In the genomic region with DNA sequence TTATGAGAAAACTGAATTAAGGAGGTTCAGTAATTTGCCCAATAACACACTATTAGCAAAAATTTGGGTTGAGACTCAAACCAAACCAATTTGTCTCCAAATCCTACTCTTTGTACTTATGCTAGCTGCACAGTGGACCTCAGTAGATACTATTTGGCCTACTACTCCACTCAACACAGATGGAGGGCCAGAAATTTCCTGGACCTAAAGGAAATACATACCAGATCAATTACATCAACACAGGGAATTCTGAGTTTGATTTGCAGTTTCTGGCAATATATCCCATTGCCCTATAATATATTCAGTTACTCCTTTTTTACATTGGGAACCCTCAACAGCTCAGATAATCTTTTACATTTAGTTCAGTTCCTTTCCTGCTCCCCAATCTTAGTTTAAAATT, we compare ENCODE assay signal across 17 cellular contexts.
DNase-seq lines count a peak whose midpoint lies in the region; ATAC-seq, FAIRE-seq and TF ChIP-seq lines count a peak whose summit lies in the region.
"Had no signal": no experiment of that assay in that cellular context is flagged by ENCODE, and none has a peak within 500 bp of the region (broad histone marks: within the 10 kb centered on the region; RNA-seq: fewer than 3 reads in every experiment).

No MANE protein-coding gene starts in this region.

- peaks cover 3% of the 10 kb centered on the region; the same call in 1 of the 3 replicates for H3K4me1 Mint-ChIP-seq in GM23338
- H3K4me1 Mint-ChIP-seq: B cell had no signal

- no peak for TF ChIP-seq POLR2A in stomach (IDR thresholded peaks at IDR 0.05)

- ATAC-seq in GM23338: no peak

- TF ChIP-seq CTCF in bronchial epithelial cell (IDR thresholded peaks at IDR 0.05; ENCODE audit: insufficient read depth, low read length, severe bottlenecking) (no peak), fibroblast of the aortic adventitia (IDR thresholded peaks at IDR 0.05; ENCODE audit: insufficient read depth, low read length) (no peak), stomach (IDR thresholded peaks at IDR 0.05) (no peak), GM23338 (conservative IDR thresholded peaks at IDR 0.05; ENCODE audit: low read depth in 2 of 2) (no peak)

- no peaks in the 10 kb centered on the region for H4K20me1 ChIP-seq in GM23338 (replicated peaks; ENCODE audit: insufficient read depth)

- H3K27ac Mint-ChIP-seq in GM23338: no peak overlapping the region
- H3K27ac Mint-ChIP-seq: B cell; CD4-positive, alpha-beta T cell; H9 had no signal

- no peak overlapping the region for H3K4me2 ChIP-seq in GM23338

- H3K27ac ChIP-seq in stomach (no peak overlapping the region), GM23338 (ENCODE audit: low read depth) (no peak overlapping the region)
- H3K27ac ChIP-seq: GM23248 had no signal

- peak; percentile 12 for DNase-seq in EH (ENCODE audit: low read depth)
- DNase-seq in HCEC 1CT: peak; percentile 34
- peak; percentile 18 for DNase-seq in bronchial epithelial cell (ENCODE audit: low read depth)
- peak; percentile 1 for DNase-seq in fibroblast of the aortic adventitia (ENCODE audit: low read depth)
- DNase-seq in stomach: no peak
- DNase-seq in stimulated activated CD8-positive, alpha-beta memory T cell treated with anti-CD3 and anti-CD28 coated beads, Interleukin-4, amount 100 ng/mL, for 48 hours: no peak
- DNase-seq in GM23338 (ENCODE audit: low spot score): no peak
- DNase-seq in OCI-M1 (lab: John Stamatoyannopoulos, UW): no peak
- DNase-seq: C1 segment of cervical spinal cord; Calu3; CD4-positive, alpha-beta T cell; DMS79 treated with DMSO at 0.1 percent for 48 hours; GM23248; H9; KBM-7 had no signal

- no peaks in the 10 kb centered on the region for H3K27me3 Mint-ChIP-seq in GM23338 (ENCODE audit: insufficient read depth, low read depth, poor library complexity)
- H3K27me3 Mint-ChIP-seq: B cell; CD4-positive, alpha-beta T cell had no signal

- H3K36me3 Mint-ChIP-seq in GM23338 (ENCODE audit: low read depth): peaks cover 27% of the 10 kb centered on the region

- no peak for TF ChIP-seq EP300 in stomach (IDR thresholded peaks at IDR 0.05)

- no peaks in the 10 kb centered on the region for H3K36me3 ChIP-seq in bronchial epithelial cell (ENCODE audit: control insufficient read depth, insufficient read depth, low read length)
- H3K36me3 ChIP-seq in stomach: no peaks in the 10 kb centered on the region
- H3K36me3 ChIP-seq in GM23338 (ENCODE audit: insufficient read depth): peaks cover 10% of the 10 kb centered on the region; the same call in 1 of the 2 replicates

- intact Hi-C loops in stomach (cut with DNase I; ENCODE audit: low total_unique reads): no loop called here

- no peak overlapping the region for H2AFZ ChIP-seq in GM23338
- H2AFZ ChIP-seq: GM23248 had no signal

- no peak overlapping the region for H3K4me3 ChIP-seq in bronchial epithelial cell (ENCODE audit: low read depth, low read length)
- H3K4me3 ChIP-seq in fibroblast of the aortic adventitia (ENCODE audit: low read depth, low read length): no peak overlapping the region
- H3K4me3 ChIP-seq in stomach: no peak overlapping the region
- no peak overlapping the region for H3K4me3 ChIP-seq in GM23338
- H3K4me3 ChIP-seq: GM23248 had no signal

- H3K4me1 ChIP-seq in stomach: peaks cover 0 to 4% (median 0%) of the 10 kb centered on the region in 4 donors
- H3K4me1 ChIP-seq in GM23338 (ENCODE audit: insufficient read depth): no peaks in the 10 kb centered on the region

- H3K9me3 Mint-ChIP-seq in GM23338: peaks cover 37% of the 10 kb centered on the region

- H3K79me2 ChIP-seq in GM23338 (replicated peaks; ENCODE audit: insufficient read depth): no peaks in the 10 kb centered on the region

- H3K9me3 ChIP-seq in stomach: peaks cover 0 to 23% (median 12%) of the 10 kb centered on the region in 4 donors

- no peaks in the 10 kb centered on the region for H3F3A ChIP-seq in GM23338 (replicated peaks; ENCODE audit: low read depth)

- H3K4me3 Mint-ChIP-seq in GM23338: no peak overlapping the region
- H3K4me3 Mint-ChIP-seq: B cell; CD4-positive, alpha-beta T cell; H9 had no signal

- no peak for FAIRE-seq in bronchial epithelial cell (lab: Jason Lieb, UNC)
- FAIRE-seq: A204.1 had no signal

- no peaks in the 10 kb centered on the region for H3K27me3 ChIP-seq in bronchial epithelial cell (ENCODE audit: control insufficient read depth, insufficient read depth, low read length)
- H3K27me3 ChIP-seq in stomach: no peaks in the 10 kb centered on the region
- no peaks in the 10 kb centered on the region for H3K27me3 ChIP-seq in GM23338 (ENCODE audit: insufficient read depth)

- H3K9me2 ChIP-seq in GM23338 (ENCODE audit: insufficient read depth): no peaks in the 10 kb centered on the region

TF ChIP-seq in GM23338, 12 proteins besides CTCF, POLR2A, EP300 and RAD21 (continues in another document):
- TF ChIP-seq ZNF114 (CRISPR knock-in tag; IDR thresholded peaks at IDR 0.05) (no peak), POLR2AphosphoS5 (IDR thresholded peaks at IDR 0.05; ENCODE audit: low read depth) (no peak), STAT1 (IDR thresholded peaks at IDR 0.05; ENCODE audit: unreplicated experiment) (no peak), EZH2 (IDR thresholded peaks at IDR 0.05; ENCODE audit: low read depth, unreplicated experiment) (no peak), EZH2phosphoT487 (IDR thresholded peaks at IDR 0.05; ENCODE audit: unreplicated experiment) (no peak), ZNF331 (CRISPR knock-in tag; IDR thresholded peaks at IDR 0.05; ENCODE audit: low read depth) (no peak), NANOG (IDR thresholded peaks at IDR 0.05; ENCODE audit: borderline replicate concordance) (no peak)
- TF ChIP-seq, protein P1, sequence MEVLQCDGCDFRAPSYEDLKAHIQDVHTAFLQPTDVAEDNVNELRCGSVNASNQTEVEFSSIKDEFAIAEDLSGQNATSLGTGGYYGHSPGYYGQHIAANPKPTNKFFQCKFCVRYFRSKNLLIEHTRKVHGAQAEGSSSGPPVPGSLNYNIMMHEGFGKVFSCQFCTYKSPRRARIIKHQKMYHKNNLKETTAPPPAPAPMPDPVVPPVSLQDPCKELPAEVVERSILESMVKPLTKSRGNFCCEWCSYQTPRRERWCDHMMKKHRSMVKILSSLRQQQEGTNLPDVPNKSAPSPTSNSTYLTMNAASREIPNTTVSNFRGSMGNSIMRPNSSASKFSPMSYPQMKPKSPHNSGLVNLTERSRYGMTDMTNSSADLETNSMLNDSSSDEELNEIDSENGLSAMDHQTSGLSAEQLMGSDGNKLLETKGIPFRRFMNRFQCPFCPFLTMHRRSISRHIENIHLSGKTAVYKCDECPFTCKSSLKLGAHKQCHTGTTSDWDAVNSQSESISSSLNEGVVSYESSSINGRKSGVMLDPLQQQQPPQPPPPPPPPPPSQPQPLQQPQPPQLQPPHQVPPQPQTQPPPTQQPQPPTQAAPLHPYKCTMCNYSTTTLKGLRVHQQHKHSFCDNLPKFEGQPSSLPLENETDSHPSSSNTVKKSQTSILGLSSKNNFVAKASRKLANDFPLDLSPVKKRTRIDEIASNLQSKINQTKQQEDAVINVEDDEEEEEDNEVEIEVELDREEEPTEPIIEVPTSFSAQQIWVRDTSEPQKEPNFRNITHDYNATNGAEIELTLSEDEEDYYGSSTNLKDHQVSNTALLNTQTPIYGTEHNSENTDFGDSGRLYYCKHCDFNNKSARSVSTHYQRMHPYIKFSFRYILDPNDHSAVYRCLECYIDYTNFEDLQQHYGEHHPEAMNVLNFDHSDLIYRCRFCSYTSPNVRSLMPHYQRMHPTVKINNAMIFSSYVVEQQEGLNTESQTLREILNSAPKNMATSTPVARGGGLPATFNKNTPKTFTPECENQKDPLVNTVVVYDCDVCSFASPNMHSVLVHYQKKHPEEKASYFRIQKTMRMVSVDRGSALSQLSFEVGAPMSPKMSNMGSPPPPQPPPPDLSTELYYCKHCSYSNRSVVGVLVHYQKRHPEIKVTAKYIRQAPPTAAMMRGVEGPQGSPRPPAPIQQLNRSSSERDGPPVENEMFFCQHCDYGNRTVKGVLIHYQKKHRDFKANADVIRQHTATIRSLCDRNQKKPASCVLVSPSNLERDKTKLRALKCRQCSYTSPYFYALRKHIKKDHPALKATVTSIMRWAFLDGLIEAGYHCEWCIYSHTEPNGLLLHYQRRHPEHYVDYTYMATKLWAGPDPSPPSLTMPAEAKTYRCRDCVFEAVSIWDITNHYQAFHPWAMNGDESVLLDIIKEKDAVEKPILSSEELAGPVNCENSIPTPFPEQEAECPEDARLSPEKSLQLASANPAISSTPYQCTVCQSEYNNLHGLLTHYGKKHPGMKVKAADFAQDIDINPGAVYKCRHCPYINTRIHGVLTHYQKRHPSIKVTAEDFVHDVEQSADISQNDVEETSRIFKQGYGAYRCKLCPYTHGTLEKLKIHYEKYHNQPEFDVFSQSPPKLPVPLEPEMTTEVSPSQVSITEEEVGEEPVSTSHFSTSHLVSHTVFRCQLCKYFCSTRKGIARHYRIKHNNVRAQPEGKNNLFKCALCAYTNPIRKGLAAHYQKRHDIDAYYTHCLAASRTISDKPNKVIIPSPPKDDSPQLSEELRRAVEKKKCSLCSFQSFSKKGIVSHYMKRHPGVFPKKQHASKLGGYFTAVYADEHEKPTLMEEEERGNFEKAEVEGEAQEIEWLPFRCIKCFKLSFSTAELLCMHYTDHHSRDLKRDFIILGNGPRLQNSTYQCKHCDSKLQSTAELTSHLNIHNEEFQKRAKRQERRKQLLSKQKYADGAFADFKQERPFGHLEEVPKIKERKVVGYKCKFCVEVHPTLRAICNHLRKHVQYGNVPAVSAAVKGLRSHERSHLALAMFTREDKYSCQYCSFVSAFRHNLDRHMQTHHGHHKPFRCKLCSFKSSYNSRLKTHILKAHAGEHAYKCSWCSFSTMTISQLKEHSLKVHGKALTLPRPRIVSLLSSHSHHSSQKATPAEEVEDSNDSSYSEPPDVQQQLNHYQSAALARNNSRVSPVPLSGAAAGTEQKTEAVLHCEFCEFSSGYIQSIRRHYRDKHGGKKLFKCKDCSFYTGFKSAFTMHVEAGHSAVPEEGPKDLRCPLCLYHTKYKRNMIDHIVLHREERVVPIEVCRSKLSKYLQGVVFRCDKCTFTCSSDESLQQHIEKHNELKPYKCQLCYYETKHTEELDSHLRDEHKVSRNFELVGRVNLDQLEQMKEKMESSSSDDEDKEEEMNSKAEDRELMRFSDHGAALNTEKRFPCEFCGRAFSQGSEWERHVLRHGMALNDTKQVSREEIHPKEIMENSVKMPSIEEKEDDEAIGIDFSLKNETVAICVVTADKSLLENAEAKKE (CRISPR knock-in tag; IDR thresholded peaks at IDR 0.05): no peak
- TF ChIP-seq, protein P2, sequence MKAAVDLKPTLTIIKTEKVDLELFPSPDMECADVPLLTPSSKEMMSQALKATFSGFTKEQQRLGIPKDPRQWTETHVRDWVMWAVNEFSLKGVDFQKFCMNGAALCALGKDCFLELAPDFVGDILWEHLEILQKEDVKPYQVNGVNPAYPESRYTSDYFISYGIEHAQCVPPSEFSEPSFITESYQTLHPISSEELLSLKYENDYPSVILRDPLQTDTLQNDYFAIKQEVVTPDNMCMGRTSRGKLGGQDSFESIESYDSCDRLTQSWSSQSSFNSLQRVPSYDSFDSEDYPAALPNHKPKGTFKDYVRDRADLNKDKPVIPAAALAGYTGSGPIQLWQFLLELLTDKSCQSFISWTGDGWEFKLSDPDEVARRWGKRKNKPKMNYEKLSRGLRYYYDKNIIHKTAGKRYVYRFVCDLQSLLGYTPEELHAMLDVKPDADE (IDR thresholded peaks at IDR 0.05): no peak

Comparison
In these comparisons a context has a peak if more than half of its experiments do, and no peak if none do; other contexts are left out.
1. DNase-seq: peak in EH (single experiment), HCEC 1CT (single experiment), bronchial epithelial cell (single experiment) and fibroblast of the aortic adventitia (single experiment); none in stomach (single experiment), stimulated activated CD8-positive, alpha-beta memory T cell treated with anti-CD3 and anti-CD28 coated beads, Interleukin-4, amount 100 ng/mL, for 48 hours (single experiment), GM23338 (single experiment) and OCI-M1 (single experiment).